In genomic region chr19:39823693-39824092, GRCh38 we compare ENCODE assay signal across 1 cellular context.
TF ChIP-seq lines count a peak whose summit lies in the region.

No MANE protein-coding gene starts in this region.

TF ChIP-seq in HEK293, 187 proteins besides CTCF, POLR2A, EP300 and RAD21 (continued from another document):
- TF ChIP-seq, protein P1, sequence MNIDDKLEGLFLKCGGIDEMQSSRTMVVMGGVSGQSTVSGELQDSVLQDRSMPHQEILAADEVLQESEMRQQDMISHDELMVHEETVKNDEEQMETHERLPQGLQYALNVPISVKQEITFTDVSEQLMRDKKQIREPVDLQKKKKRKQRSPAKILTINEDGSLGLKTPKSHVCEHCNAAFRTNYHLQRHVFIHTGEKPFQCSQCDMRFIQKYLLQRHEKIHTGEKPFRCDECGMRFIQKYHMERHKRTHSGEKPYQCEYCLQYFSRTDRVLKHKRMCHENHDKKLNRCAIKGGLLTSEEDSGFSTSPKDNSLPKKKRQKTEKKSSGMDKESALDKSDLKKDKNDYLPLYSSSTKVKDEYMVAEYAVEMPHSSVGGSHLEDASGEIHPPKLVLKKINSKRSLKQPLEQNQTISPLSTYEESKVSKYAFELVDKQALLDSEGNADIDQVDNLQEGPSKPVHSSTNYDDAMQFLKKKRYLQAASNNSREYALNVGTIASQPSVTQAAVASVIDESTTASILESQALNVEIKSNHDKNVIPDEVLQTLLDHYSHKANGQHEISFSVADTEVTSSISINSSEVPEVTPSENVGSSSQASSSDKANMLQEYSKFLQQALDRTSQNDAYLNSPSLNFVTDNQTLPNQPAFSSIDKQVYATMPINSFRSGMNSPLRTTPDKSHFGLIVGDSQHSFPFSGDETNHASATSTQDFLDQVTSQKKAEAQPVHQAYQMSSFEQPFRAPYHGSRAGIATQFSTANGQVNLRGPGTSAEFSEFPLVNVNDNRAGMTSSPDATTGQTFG (tag by site-specific recombination; IDR thresholded peaks at IDR 0.05; ENCODE audit: borderline replicate concordance) = no peak
- TF ChIP-seq ZNF558 (tag by site-specific recombination; IDR thresholded peaks at IDR 0.05) = no peak
- 0 out of 2 replicates have a peak, but pooled peaks have one; percentile 2 for TF ChIP-seq ZNF433 (tag by site-specific recombination; IDR thresholded peaks at IDR 0.05; ENCODE audit: low read depth)
- TF ChIP-seq, protein P2, sequence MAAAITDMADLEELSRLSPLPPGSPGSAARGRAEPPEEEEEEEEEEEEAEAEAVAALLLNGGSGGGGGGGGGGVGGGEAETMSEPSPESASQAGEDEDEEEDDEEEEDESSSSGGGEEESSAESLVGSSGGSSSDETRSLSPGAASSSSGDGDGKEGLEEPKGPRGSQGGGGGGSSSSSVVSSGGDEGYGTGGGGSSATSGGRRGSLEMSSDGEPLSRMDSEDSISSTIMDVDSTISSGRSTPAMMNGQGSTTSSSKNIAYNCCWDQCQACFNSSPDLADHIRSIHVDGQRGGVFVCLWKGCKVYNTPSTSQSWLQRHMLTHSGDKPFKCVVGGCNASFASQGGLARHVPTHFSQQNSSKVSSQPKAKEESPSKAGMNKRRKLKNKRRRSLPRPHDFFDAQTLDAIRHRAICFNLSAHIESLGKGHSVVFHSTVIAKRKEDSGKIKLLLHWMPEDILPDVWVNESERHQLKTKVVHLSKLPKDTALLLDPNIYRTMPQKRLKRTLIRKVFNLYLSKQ (tag by site-specific recombination; IDR thresholded peaks at IDR 0.05; ENCODE audit: borderline replicate concordance) = no peak
- TF ChIP-seq ZNF660 (tag by site-specific recombination; IDR thresholded peaks at IDR 0.05) = no peak
- TF ChIP-seq ZNF830 (tag by site-specific recombination; IDR thresholded peaks at IDR 0.05; ENCODE audit: low read depth) = no peak
- no peak for TF ChIP-seq ZNF501 (tag by site-specific recombination; IDR thresholded peaks at IDR 0.05)
- TF ChIP-seq ZBTB17 (tag by site-specific recombination; IDR thresholded peaks at IDR 0.05) = no peak
- no peak for TF ChIP-seq ELK4 (IDR thresholded peaks at IDR 0.05; ENCODE audit: borderline replicate concordance, low read depth, low read length)
- no peak for TF ChIP-seq ZNF560 (tag by site-specific recombination; IDR thresholded peaks at IDR 0.05; ENCODE audit: borderline replicate concordance)
- TF ChIP-seq SP2 (tag by site-specific recombination; IDR thresholded peaks at IDR 0.05) = 0 out of 2 replicates have a peak, but pooled peaks have one; percentile 4
- TF ChIP-seq ZFHX2 (tag by site-specific recombination; conservative IDR thresholded peaks at IDR 0.05) = peak; percentile 66
- TF ChIP-seq, protein P3, sequence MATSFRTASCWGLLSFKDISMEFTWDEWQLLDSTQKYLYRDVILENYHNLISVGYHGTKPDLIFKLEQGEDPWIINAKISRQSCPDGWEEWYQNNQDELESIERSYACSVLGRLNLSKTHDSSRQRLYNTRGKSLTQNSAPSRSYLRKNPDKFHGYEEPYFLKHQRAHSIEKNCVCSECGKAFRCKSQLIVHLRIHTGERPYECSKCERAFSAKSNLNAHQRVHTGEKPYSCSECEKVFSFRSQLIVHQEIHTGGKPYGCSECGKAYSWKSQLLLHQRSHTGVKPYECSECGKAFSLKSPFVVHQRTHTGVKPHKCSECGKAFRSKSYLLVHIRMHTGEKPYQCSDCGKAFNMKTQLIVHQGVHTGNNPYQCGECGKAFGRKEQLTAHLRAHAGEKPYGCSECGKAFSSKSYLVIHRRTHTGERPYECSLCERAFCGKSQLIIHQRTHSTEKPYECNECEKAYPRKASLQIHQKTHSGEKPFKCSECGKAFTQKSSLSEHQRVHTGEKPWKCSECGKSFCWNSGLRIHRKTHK (tag by site-specific recombination; IDR thresholded peaks at IDR 0.05) = no peak
- no peak for TF ChIP-seq ZNF416 (tag by site-specific recombination; IDR thresholded peaks at IDR 0.05)
- TF ChIP-seq TRIM28 (IDR thresholded peaks at IDR 0.05; ENCODE audit: borderline replicate concordance, low read length) = no peak
